1 cellular context compared by ENCODE assay signal in genomic region chr15:78374436-78375393, GRCh38.
TF ChIP-seq lines count a peak whose summit lies in the region.

No MANE protein-coding gene starts in this region.

TF ChIP-seq in IMR-90, 13 proteins besides CTCF, POLR2A, EP300 and RAD21:
- TF ChIP-seq CHD1 (IDR thresholded peaks at IDR 0.05; ENCODE audit: low read depth, low read length) (no peak), RFX5 (IDR thresholded peaks at IDR 0.05; ENCODE audit: low read depth, low read length) (no peak), FOS (IDR thresholded peaks at IDR 0.05; ENCODE audit: low read depth, low read length) (no peak), MXI1 (IDR thresholded peaks at IDR 0.05; ENCODE audit: borderline replicate concordance, low read depth, low read length) (no peak), BHLHE40 (IDR thresholded peaks at IDR 0.05; ENCODE audit: low read depth, low read length) (no peak), RCOR1 (IDR thresholded peaks at IDR 0.05; ENCODE audit: insufficient replicate concordance, low read length) (no peak), MAZ (IDR thresholded peaks at IDR 0.05; ENCODE audit: borderline replicate concordance, low read depth, low read length) (no peak), MAFK (IDR thresholded peaks at IDR 0.05; ENCODE audit: low read depth, low read length) (no peak), SMC3 (IDR thresholded peaks at IDR 0.05; ENCODE audit: low read depth, low read length) (no peak), USF2 (IDR thresholded peaks at IDR 0.05; ENCODE audit: low read depth, low read length) (no peak), CEBPB (IDR thresholded peaks at IDR 0.05; ENCODE audit: low read depth, low read length) (no peak), NFE2L2 (IDR thresholded peaks at IDR 0.05; ENCODE audit: low read depth, low read length) (no peak), ELK1 (IDR thresholded peaks at IDR 0.05; ENCODE audit: borderline replicate concordance, low read depth, low read length) (no peak)
